ENCODE assay signal across 16 cellular contexts in the genomic region with DNA sequence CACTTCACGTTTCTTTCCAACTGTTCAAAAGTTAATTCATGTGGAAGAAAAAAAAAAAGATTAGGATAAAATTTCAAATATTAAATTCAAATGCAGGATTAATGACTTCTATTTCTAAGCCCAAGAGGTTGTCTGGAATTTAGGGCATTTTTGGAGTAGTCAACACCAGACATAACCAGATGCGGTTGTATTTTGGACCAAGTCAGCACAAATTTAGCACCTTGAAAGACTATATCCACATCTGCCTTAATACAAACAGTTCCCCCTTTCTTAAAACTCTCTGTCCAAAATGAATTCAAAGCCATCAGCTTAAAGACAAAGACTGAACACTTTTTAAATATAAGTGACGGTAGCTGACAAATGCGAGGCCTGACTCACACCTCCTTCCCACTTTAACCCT.
"Had no signal": no experiment of that assay in that cellular context is flagged by ENCODE, and none has a peak within 500 bp of the region (broad histone marks: within the 10 kb centered on the region; RNA-seq: fewer than 3 reads in every experiment).

No MANE protein-coding gene starts in this region.

- H3K27me3 ChIP-seq: heart left ventricle, transverse colon had no signal

- H3K9me3 ChIP-seq: psoas muscle, sigmoid colon, transverse colon had no signal

- H3K36me3 ChIP-seq: heart left ventricle, sigmoid colon, spleen, transverse colon had no signal

- ATAC-seq: esophagus mucosa; natural killer cell treated with Interleukin-12 subunit alpha and Interleukin-12 subunit beta and Interleukin-15 and Interleukin-18, amount 100 ng/mL, for 72 hours; psoas muscle; stimulated activated memory B cell treated with anti-CD40 and anti-IgM and Interleukin-4, amounts not matched to agents 10 μg/mL and 1 μg/mL and 100 μg/mL, for 72 hours had no signal

- H3K27ac ChIP-seq: psoas muscle, sigmoid colon, spleen, transverse colon had no signal

- H3K4me3 ChIP-seq: heart left ventricle, psoas muscle, sigmoid colon, spleen, transverse colon had no signal

- DNase-seq: effector memory CD4-positive, alpha-beta T cell; hippocampal formation; kidney glomerular epithelial cell; mammary epithelial cell; psoas muscle; retina; sigmoid colon; spleen; stimulated activated CD4-positive, alpha-beta T cell treated with anti-CD3 and anti-CD28 coated beads, Interleukin-15, amount 100 ng/mL, for 24 hours; stimulated activated CD4-positive, alpha-beta T cell treated with anti-CD3 and anti-CD28 coated beads, Interleukin-1b, Interleukin-23, amount 100 ng/mL, for 48 hours; stimulated activated CD4-positive, alpha-beta T cell treated with anti-CD3 and anti-CD28 coated beads, Interleukin-4, amount 100 ng/mL, for 24 hours; transverse colon had no signal

- H3K4me1 ChIP-seq: sigmoid colon, spleen, transverse colon had no signal
